In the genomic region with DNA sequence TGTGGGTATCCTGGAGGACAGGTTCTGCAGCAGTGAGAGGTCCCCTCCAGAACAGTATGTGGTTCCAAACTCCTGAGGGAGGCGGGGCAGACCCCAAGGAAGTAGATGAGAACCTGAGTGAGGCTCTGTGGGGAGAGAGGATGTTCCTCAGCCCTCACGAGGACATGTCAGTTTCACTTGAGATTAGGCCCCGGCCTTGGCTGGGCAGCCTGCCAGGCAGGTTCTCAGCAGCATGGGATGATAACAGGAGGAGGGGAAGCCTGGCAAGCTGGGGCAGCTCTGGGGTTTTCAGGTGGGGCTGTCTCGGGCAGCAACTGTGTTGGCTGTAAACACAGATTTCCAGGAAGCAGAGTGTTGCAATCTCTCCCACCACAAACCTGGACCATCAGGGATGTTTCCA, we compare ENCODE assay signal across 8 cellular contexts. TPM values are rescaled to one million over a fixed set of nuclear protein-coding genes. Genes with fewer than 3 reads are reported as not detected.
"Had no signal": no experiment of that assay in that cellular context is flagged by ENCODE, and none has a peak within 500 bp of the region (broad histone marks: within the 10 kb centered on the region; RNA-seq: fewer than 3 reads in every experiment).

No MANE protein-coding gene starts in this region.

RNA-seq across cellular contexts. Expression of gene KCNJ18, which starts 40.3 kb away (rescaled TPM):
- total RNA-seq: LHCN-M2, MCF 10A, NCI-H460, Peyer's patch, Right ventricle myocardium inferior, SJCRH30, SK-MEL-5, T-cell had no signal
